In genomic region chr9:79610019-79610760, GRCh38 we compare ENCODE assay signal across 12 cellular contexts. TPM values are rescaled to one million over a fixed set of nuclear protein-coding genes. Genes with fewer than 3 reads are reported as not detected.
DNase-seq lines count a peak whose midpoint lies in the region; ATAC-seq, FAIRE-seq and TF ChIP-seq lines count a peak whose summit lies in the region.
"Had no signal": no experiment of that assay in that cellular context is flagged by ENCODE, and none has a peak within 500 bp of the region (broad histone marks: within the 10 kb centered on the region; RNA-seq: fewer than 3 reads in every experiment).

No MANE protein-coding gene starts in this region.

- no peaks in the 10 kb centered on the region for H3K27me3 ChIP-seq in BJ (ENCODE audit: control insufficient read depth, insufficient read depth, low read length)
- no peaks in the 10 kb centered on the region for H3K27me3 ChIP-seq in Karpas-422 (ENCODE audit: low read length)
- H3K27me3 ChIP-seq in GM12878 (replicated peaks in 1 of 2; ENCODE audit: control insufficient read depth in 2 of 2, insufficient read depth in 2 of 2, low read length in 1 of 2) = no peaks in the 10 kb centered on the region
- H3K27me3 ChIP-seq in body of pancreas = no peaks in the 10 kb centered on the region

- no peak for TF ChIP-seq RAD21 in GM12878 (IDR thresholded peaks at IDR 0.05; ENCODE audit: insufficient read depth, low read depth, low read length)

- H3K36me3 ChIP-seq in BJ (ENCODE audit: control insufficient read depth, insufficient read depth, low read length) (0 out of 2 replicates have a peak, but pooled peaks cover 1% of the 10 kb centered on the region), Karpas-422 (ENCODE audit: insufficient read depth, low read length) (0 out of 2 replicates have a peak, but pooled peaks cover 3% of the 10 kb centered on the region), GM12878 (ENCODE audit: control insufficient read depth in 2 of 2, insufficient read depth in 2 of 2, low read length in 1 of 2) (no peaks in the 10 kb centered on the region; a peak in 2 of 4 replicates), body of pancreas (replicated peaks in 1 of 2; ENCODE audit: insufficient read depth in 1 of 2, low read depth in 2 of 2) (no peaks in the 10 kb centered on the region)

- peaks cover 73% of the 10 kb centered on the region for H3K4me1 ChIP-seq in Karpas-422 (ENCODE audit: low read length)
- H3K4me1 ChIP-seq in GM12878 (ENCODE audit: control insufficient read depth, insufficient read depth, low read length) = peaks cover 7% of the 10 kb centered on the region; the same call in 1 of the 2 replicates
- H3K4me1 ChIP-seq in body of pancreas = peaks cover 6% of the 10 kb centered on the region

- ATAC-seq in GM12878 = peak; percentile 28
- no peak for ATAC-seq in HG02885 (IDR thresholded peaks at IDR 0.05; ENCODE audit: poor library complexity, unreplicated experiment)
- no peak for ATAC-seq in body of pancreas
- ATAC-seq: stimulated activated naive CD8-positive, alpha-beta T cell treated with anti-CD3 and anti-CD28 coated beads, Interleukin-15, Interleukin-2, amounts not matched to agents 100 U/mL and 50 U/mL, for 24 hours had no signal

- 49% methylated on average over 7 of the region's 7 CpGs for WGBS in GM12878 (ENCODE audit: insufficient coverage, insufficient replicate concordance, low lambda C conversion rate, missing lambda C conversion rate)
- 76 to 91% methylated on average over 7 of the region's 7 CpGs for WGBS in body of pancreas, 2 donors

- RAD21 ChIA-PET in GM12878 (lab: Charles Lee; ENCODE audit: unreplicated experiment) = interaction anchor here (1.6 kb wide), 1 partner anchor 22 kb away, joined by 4 read pairs; no protein-coding TSS in a partner anchor

- POLR2A ChIA-PET in BJ (lab: Charles Lee) (interaction anchor here (0.7 to 0.9 kb wide), 2 partner anchors 32 to 39 kb away, joined by 3 to 4 read pairs; partner anchors contain the start of gene TLE4), GM12878 (lab: Charles Lee) (interaction anchor here (1.4 kb wide), 1 partner anchor 39 kb away, joined by 8 read pairs; the partner anchor contains the start of gene TLE4)

- no peaks in the 10 kb centered on the region for H3K9me2 ChIP-seq in Karpas-422 (replicated peaks; ENCODE audit: insufficient read depth, low read length)

- FAIRE-seq in GM12878 (lab: Jason Lieb, UNC) = no peak

- in situ Hi-C loops in GM12878 (cut with MboI) = no loop called here

- H3K4me3 Mint-ChIP-seq in nephron = no peak overlapping the region
- H3K4me3 Mint-ChIP-seq: activated naive CD4-positive, alpha-beta T cell treated with anti-CD3 and anti-CD28 coated beads, Interleukin-2, amount 10 ng/mL, durations not matched to agents 7 days and 5 days; naive thymus-derived CD4-positive, alpha-beta T cell had no signal

- H3K9me3 ChIP-seq in Karpas-422 (ENCODE audit: low read length) = no peaks in the 10 kb centered on the region
- no peaks in the 10 kb centered on the region; the same call in 2 of the 3 replicates for H3K9me3 ChIP-seq in GM12878 (replicated peaks; ENCODE audit: control insufficient read depth, insufficient read depth, low read length)
- H3K9me3 ChIP-seq in body of pancreas = no peaks in the 10 kb centered on the region

- H3K27ac Mint-ChIP-seq in nephron = peak overlapping the region; percentile 23 to 86 (median 56)
- H3K27ac Mint-ChIP-seq: activated naive CD4-positive, alpha-beta T cell treated with anti-CD3 and anti-CD28 coated beads, Interleukin-2, amount 10 ng/mL, durations not matched to agents 7 days and 5 days had no signal

- SMC1A ChIA-PET in GM12878 (lab: Charles Lee; ENCODE audit: uncharacterized antibody, unreplicated experiment) = interaction anchor here (0.8 to 1.8 kb wide), 11 partner anchors 8 to 99 kb away, joined by 3 to 8 read pairs (median 3); no protein-coding TSS in a partner anchor

- H3K27me3 Mint-ChIP-seq in nephron (ENCODE audit: low read depth) = no peaks in the 10 kb centered on the region
- H3K27me3 Mint-ChIP-seq: activated naive CD4-positive, alpha-beta T cell treated with anti-CD3 and anti-CD28 coated beads, Interleukin-2, amount 10 ng/mL, durations not matched to agents 7 days and 5 days; naive thymus-derived CD4-positive, alpha-beta T cell had no signal

- intact Hi-C loops in GM12878 (cut with micrococcal nuclease; ENCODE audit: unreplicated experiment) = no loop called here
- intact Hi-C loops in body of pancreas (cut with DNase I) = no loop called here

- DNase-seq in BJ (ENCODE audit: low read depth) (peak; percentile 74), Karpas-422 (no peak), GM12878 (ENCODE audit: low read depth, low spot score) (no peak), body of pancreas (no peak), DMS 273 treated with DMSO at 0.1 percent for 48 hours (lab: John Stamatoyannopoulos, UW) (no peak), NCI-H146 treated with DMSO at 0.1 percent for 48 hours (lab: John Stamatoyannopoulos, UW; ENCODE audit: unreplicated experiment) (no peak)
- DNase-seq: activated naive CD4-positive, alpha-beta T cell treated with anti-CD3 and anti-CD28 coated beads, Interleukin-2, amount 10 ng/mL, durations not matched to agents 7 days and 5 days; naive thymus-derived CD4-positive, alpha-beta T cell; NCI-H446 treated with DMSO at 0.1 percent for 48 hours; stimulated activated naive CD8-positive, alpha-beta T cell treated with anti-CD3 and anti-CD28 coated beads, Interleukin-15, Interleukin-2, amounts not matched to agents 100 U/mL and 50 U/mL, for 24 hours had no signal

- no peak overlapping the region; the same call in 1 of the 2 replicates for H3K9ac ChIP-seq in Karpas-422 (ENCODE audit: low read length)
- H3K9ac ChIP-seq in GM12878 (ENCODE audit: control insufficient read depth, insufficient read depth, low read length) = no peak overlapping the region

- H3K27ac ChIP-seq in Karpas-422 (ENCODE audit: low read length) = peak overlapping the region; percentile 71; the same call in 1 of the 2 replicates
- H3K27ac ChIP-seq in GM12878 (ENCODE audit: control insufficient read depth, insufficient read depth) = no peak overlapping the region
- no peak overlapping the region for H3K27ac ChIP-seq in body of pancreas

- TF ChIP-seq EP300 in GM12878 (IDR thresholded peaks at IDR 0.05; ENCODE audit: borderline replicate concordance in 1 of 2, control insufficient read depth in 1 of 2, low read depth in 2 of 2, low read length in 2 of 2) = no peak

- H3K4me3 ChIP-seq in BJ (ENCODE audit: low read depth, low read length) = no peak overlapping the region; the same call in 1 of the 2 replicates
- no peak overlapping the region for H3K4me3 ChIP-seq in Karpas-422 (ENCODE audit: low read length)
- H3K4me3 ChIP-seq in GM12878 = no peak overlapping the region
- no peak overlapping the region for H3K4me3 ChIP-seq in body of pancreas

- H3K79me2 ChIP-seq in Karpas-422 (ENCODE audit: low read length) (peaks cover 96% of the 10 kb centered on the region), GM12878 (ENCODE audit: control insufficient read depth, insufficient read depth, low read length) (peaks cover 4% of the 10 kb centered on the region)

- peaks cover 33% of the 10 kb centered on the region for H3K4me1 Mint-ChIP-seq in nephron
- H3K4me1 Mint-ChIP-seq: activated naive CD4-positive, alpha-beta T cell treated with anti-CD3 and anti-CD28 coated beads, Interleukin-2, amount 10 ng/mL, durations not matched to agents 7 days and 5 days had no signal

- peaks cover 31% of the 10 kb centered on the region for H3K36me3 Mint-ChIP-seq in nephron (ENCODE audit: low read depth)

- no peak for TF ChIP-seq CTCF in BJ (IDR thresholded peaks at IDR 0.05; ENCODE audit: insufficient read depth, low read depth, low read length)
- TF ChIP-seq CTCF in GM12878 (IDR thresholded peaks at IDR 0.05 in 2 of 3, conservative IDR thresholded peaks at IDR 0.05 in 1 of 3; ENCODE audit: control insufficient read depth in 2 of 3, extremely low read depth in 1 of 3, insufficient read depth in 1 of 3, low read depth in 3 of 3, low read length in 3 of 3) = no peak
- no peak for TF ChIP-seq CTCF in nephron (IDR thresholded peaks at IDR 0.05; ENCODE audit: unreplicated experiment in 3 of 3)
- TF ChIP-seq CTCF in body of pancreas (IDR thresholded peaks at IDR 0.05) = no peak

- H3K9me3 Mint-ChIP-seq in nephron = peaks cover 7% of the 10 kb centered on the region

- TF ChIP-seq POLR2A in GM12878 (IDR thresholded peaks at IDR 0.05; ENCODE audit: low read depth, low read length) (no peak), body of pancreas (IDR thresholded peaks at IDR 0.05) (no peak)

- BruUV-seq in GM12878 (replicated peaks; lab: Mats Ljungman, UMichigan) = no TSS peak

- H2AFZ ChIP-seq in Karpas-422 (ENCODE audit: low read length) = no peak overlapping the region
- no peak overlapping the region for H2AFZ ChIP-seq in GM12878 (ENCODE audit: control insufficient read depth, low read depth, low read length)

- no peaks in the 10 kb centered on the region for H4K20me1 ChIP-seq in Karpas-422 (ENCODE audit: insufficient read depth, low read depth, low read length)
- no peaks in the 10 kb centered on the region for H4K20me1 ChIP-seq in GM12878 (ENCODE audit: control insufficient read depth, insufficient read depth)

- CTCF ChIA-PET in BJ (lab: Yijun Ruan, JAX) (interaction anchor here (1.7 kb wide), 1 partner anchor 26 kb away, joined by 4 read pairs; no protein-coding TSS in a partner anchor), GM12878 (lab: Yijun Ruan, JAX) (interaction anchor here (1.4 kb wide), 1 partner anchor 8 kb away, joined by 3 read pairs; no protein-coding TSS in a partner anchor)

- H3K4me2 ChIP-seq in Karpas-422 (ENCODE audit: low read depth, low read length, poor library complexity, severe bottlenecking) (peak overlapping the region; percentile 34), GM12878 (ENCODE audit: control insufficient read depth, insufficient read depth) (no peak overlapping the region)

RNA-seq across cellular contexts. Expression of gene TLE4, which starts 38.4 kb away (rescaled TPM):
- polyA plus RNA-seq in BJ (2011; rRNA removed) = 152 and 154 TPM in 2 replicates
- 262 and 397 TPM in 2 replicates for polyA minus RNA-seq in BJ (2011; rRNA and poly(A)+ RNA removed)
- total RNA-seq in Karpas-422 (2014; rRNA removed; shearing (Covaris generic); ENCODE audit: low replicate concordance) = 65.3 TPM in 2 replicates
- 172 and 196 TPM in 2 replicates for total RNA-seq in GM12878 (2013; cell fraction: nucleolus; rRNA removed)
- total RNA-seq in GM12878 (2014; rRNA removed) = 37.5 and 41.3 TPM in 2 replicates
- 21.9 and 24.9 TPM in 2 replicates for total RNA-seq in GM12878 (2014; rRNA removed; fragmentation: Illumina TruSeq; extraction: Trizol)
- total RNA-seq in GM12878 (2021) = 33.3 and 37.0 TPM in 2 replicates
- polyA plus RNA-seq in GM12878 (2011; ENCODE audit: low read depth) = 4.7 TPM
- 44.8 and 53.3 TPM in 2 replicates for polyA plus RNA-seq in GM12878 (2011; rRNA removed)
- polyA plus RNA-seq in GM12878 (2011; cell fraction: cytosol; rRNA removed) = 42.1 and 49.9 TPM in 2 replicates
- polyA plus RNA-seq in GM12878 (2011; cell fraction: nucleus; rRNA removed) = 95.8 and 120 TPM in 2 replicates
- polyA plus RNA-seq in GM12878 (2012) = 7.8 and 9.7 TPM in 2 replicates
- polyA plus RNA-seq in GM12878 (2014; fragmentation: Illumina TruSeq; extraction: Trizol) = 30.0 and 35.4 TPM in 2 replicates
- 1 to 10 TPM; 5.3 to 6.6 TPM for polyA plus RNA-seq in GM12878 (2014; fragmentation: Nextera tagmentation; extraction: Ambion mirVana)
- 20.5 and 22.6 TPM in 2 replicates for polyA plus RNA-seq in GM12878 (2014; rRNA removed)
- polyA plus RNA-seq in GM12878 (2016; fragmentation: Nextera tagmentation; extraction: Ambion mirVana) = 10 to 100 TPM; 11.1 to 24.1 TPM
- polyA minus RNA-seq in GM12878 (2011; rRNA and poly(A)+ RNA removed) = 102 and 123 TPM in 2 replicates
- 28.0 and 30.1 TPM in 2 replicates for polyA minus RNA-seq in GM12878 (2011; cell fraction: cytosol; rRNA and poly(A)+ RNA removed)
- polyA minus RNA-seq in GM12878 (2011; cell fraction: nucleus; rRNA and poly(A)+ RNA removed) = 115 and 182 TPM in 2 replicates
- 10 to 100 TPM; 17.9 to 54.7 TPM for total RNA-seq in body of pancreas
